Comparison of ENCODE assay signal across 1 cellular context in genomic region chr18:74454279-74454741, GRCh38.
TF ChIP-seq lines count a peak whose summit lies in the region.

No MANE protein-coding gene starts in this region.

TF ChIP-seq in GM23338, 12 proteins besides CTCF, POLR2A, EP300 and RAD21:
- TF ChIP-seq ZNF462 (CRISPR knock-in tag; IDR thresholded peaks at IDR 0.05) (no peak), REST (IDR thresholded peaks at IDR 0.05; ENCODE audit: unreplicated experiment) (no peak), NANOG (IDR thresholded peaks at IDR 0.05; ENCODE audit: borderline replicate concordance) (no peak), EZH2 (IDR thresholded peaks at IDR 0.05; ENCODE audit: low read depth, unreplicated experiment) (no peak), POLR2AphosphoS5 (IDR thresholded peaks at IDR 0.05; ENCODE audit: low read depth) (no peak), ETS1 (IDR thresholded peaks at IDR 0.05) (no peak), STAT1 (IDR thresholded peaks at IDR 0.05; ENCODE audit: unreplicated experiment) (no peak), ZNF114 (CRISPR knock-in tag; IDR thresholded peaks at IDR 0.05) (no peak), CREB1 (CRISPR knock-in tag; IDR thresholded peaks at IDR 0.05; ENCODE audit: low read depth) (no peak), JUNB (IDR thresholded peaks at IDR 0.05; ENCODE audit: unreplicated experiment) (no peak), ZNF331 (CRISPR knock-in tag; IDR thresholded peaks at IDR 0.05; ENCODE audit: low read depth) (no peak), EZH2phosphoT487 (IDR thresholded peaks at IDR 0.05; ENCODE audit: unreplicated experiment) (no peak)
